In genomic region chr7:69038915-69039314, GRCh38 we compare ENCODE assay signal across 8 cellular contexts.
"Had no signal": no experiment of that assay in that cellular context is flagged by ENCODE, and none has a peak within 500 bp of the region (broad histone marks: within the 10 kb centered on the region; RNA-seq: fewer than 3 reads in every experiment).

No MANE protein-coding gene starts in this region.

- H2AFZ ChIP-seq: GM23248 had no signal

- H3K9ac ChIP-seq: GM23248, KMS-11 had no signal

- H3K27ac ChIP-seq: GM23248, KMS-11 had no signal

- H3K4me3 ChIP-seq: GM23248 had no signal

- H3K4me2 ChIP-seq: KMS-11 had no signal

- DNase-seq: GM23248, GOT3, H9, HCEC 1CT, KBM-7 had no signal

- FAIRE-seq: H54, HTR-8/SVneo had no signal
